In the genomic region with DNA sequence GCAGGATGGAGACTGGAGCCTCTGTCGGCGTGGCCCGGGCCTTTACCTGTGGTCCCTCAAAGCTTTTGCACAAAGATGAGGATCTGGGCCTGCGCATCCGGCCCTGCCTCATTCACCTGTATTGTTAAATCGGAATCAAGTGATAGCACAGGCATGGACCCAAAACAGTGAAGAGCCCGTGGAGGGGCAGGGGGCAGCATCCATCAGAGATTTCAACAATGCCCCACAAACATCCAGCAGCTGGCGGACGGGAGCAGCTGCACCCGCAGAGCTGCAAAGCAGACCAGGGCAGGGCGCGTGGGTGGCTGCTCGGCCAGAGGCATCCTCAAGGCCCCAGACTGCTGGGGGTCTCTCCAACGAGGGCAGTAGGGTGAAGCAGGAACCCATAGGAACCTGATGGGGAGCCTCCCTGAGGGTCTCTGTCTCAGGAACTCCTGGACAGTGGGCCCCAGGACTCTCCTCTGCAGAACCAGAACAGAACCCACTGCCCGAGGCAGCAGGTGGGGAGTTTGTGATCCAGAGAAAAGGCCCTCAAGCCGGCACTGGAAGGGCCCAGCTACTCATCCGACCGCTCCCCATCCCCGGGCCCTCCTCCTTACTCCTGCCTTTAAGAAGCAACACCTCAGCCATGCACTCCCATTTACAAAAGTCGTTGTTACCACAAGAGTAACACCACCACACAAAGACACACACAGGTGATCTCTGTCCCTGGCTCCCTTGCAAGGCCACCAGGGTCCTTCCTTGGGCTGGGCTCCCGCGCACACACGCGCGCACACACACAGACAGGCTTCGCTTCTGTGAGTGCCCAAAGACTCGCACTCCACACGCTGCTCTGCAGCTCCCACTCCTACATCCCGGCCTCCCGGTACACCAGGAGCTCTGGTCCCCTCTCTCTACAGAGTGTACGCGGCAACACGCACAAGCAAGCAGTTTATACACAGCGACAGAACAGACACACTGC, we compare ENCODE assay signal across 12 cellular contexts.
"Had no signal": no experiment of that assay in that cellular context is flagged by ENCODE, and none has a peak within 500 bp of the region (broad histone marks: within the 10 kb centered on the region; RNA-seq: fewer than 3 reads in every experiment).

No MANE protein-coding gene starts in this region.

- H3K9me3 Mint-ChIP-seq: activated CD4-positive, alpha-beta T cell treated with anti-CD3 and anti-CD28 coated beads, Interleukin-2, amount 10 ng/mL, durations not matched to agents 7 days and 5 days; activated T-helper 1 cell treated with anti-CD3 and anti-CD28 coated beads, Interleukin-12 subunit alpha, Interleukin-12 subunit beta, Interleukin-2, Interleukin-4 antibody, amounts not matched to agents 30 ng/mL and 10 ng/mL and 1 ng/mL, durations not matched to agents 14 hours and 24 hours and 36 hours; stimulated activated memory B cell treated with anti-CD40 and anti-IgM and Interleukin-4, amounts not matched to agents 10 μg/mL and 1 μg/mL and 100 μg/mL, for 72 hours; T-helper 2 cell treated with Interferon-gamma antibody and Interleukin-4, amounts not matched to agents 5 μg/mL and 100 μg/mL, for 36 hours had no signal

- ATAC-seq: gastroesophageal sphincter; heart right ventricle; stimulated activated memory B cell treated with anti-CD40 and anti-IgM and Interleukin-4, amounts not matched to agents 10 μg/mL and 1 μg/mL and 100 μg/mL, for 72 hours had no signal

- H3K27ac Mint-ChIP-seq: activated CD4-positive, alpha-beta T cell treated with anti-CD3 and anti-CD28 coated beads, Interleukin-2, amount 10 ng/mL, durations not matched to agents 7 days and 5 days; activated T-helper 1 cell treated with anti-CD3 and anti-CD28 coated beads, Interleukin-12 subunit alpha, Interleukin-12 subunit beta, Interleukin-2, Interleukin-4 antibody, amounts not matched to agents 30 ng/mL and 10 ng/mL and 1 ng/mL, durations not matched to agents 14 hours and 24 hours and 36 hours; stimulated activated memory B cell treated with anti-CD40 and anti-IgM and Interleukin-4, amounts not matched to agents 10 μg/mL and 1 μg/mL and 100 μg/mL, for 72 hours; T-helper 2 cell treated with Interferon-gamma antibody and Interleukin-4, amounts not matched to agents 5 μg/mL and 100 μg/mL, for 36 hours had no signal

- H3K4me3 Mint-ChIP-seq: activated CD4-positive, alpha-beta T cell treated with anti-CD3 and anti-CD28 coated beads, Interleukin-2, amount 10 ng/mL, durations not matched to agents 7 days and 5 days; activated T-helper 1 cell treated with anti-CD3 and anti-CD28 coated beads, Interleukin-12 subunit alpha, Interleukin-12 subunit beta, Interleukin-2, Interleukin-4 antibody, amounts not matched to agents 30 ng/mL and 10 ng/mL and 1 ng/mL, durations not matched to agents 14 hours and 24 hours and 36 hours; stimulated activated memory B cell treated with anti-CD40 and anti-IgM and Interleukin-4, amounts not matched to agents 10 μg/mL and 1 μg/mL and 100 μg/mL, for 72 hours; T-helper 2 cell treated with Interferon-gamma antibody and Interleukin-4, amounts not matched to agents 5 μg/mL and 100 μg/mL, for 36 hours had no signal

- H3K36me3 ChIP-seq: breast epithelium, thyroid gland had no signal

- H3K36me3 Mint-ChIP-seq: stimulated activated memory B cell treated with anti-CD40 and anti-IgM and Interleukin-4, amounts not matched to agents 10 μg/mL and 1 μg/mL and 100 μg/mL, for 72 hours had no signal

- H3K27me3 ChIP-seq: ascending aorta, breast epithelium, gastroesophageal sphincter, heart right ventricle, thyroid gland had no signal

- H3K4me1 ChIP-seq: ascending aorta, breast epithelium had no signal

- H3K9me3 ChIP-seq: ascending aorta, breast epithelium, gastroesophageal sphincter, heart right ventricle, thyroid gland had no signal

- H3K4me1 Mint-ChIP-seq: stimulated activated memory B cell treated with anti-CD40 and anti-IgM and Interleukin-4, amounts not matched to agents 10 μg/mL and 1 μg/mL and 100 μg/mL, for 72 hours had no signal

- H3K27ac ChIP-seq: ascending aorta, breast epithelium, gastroesophageal sphincter, heart right ventricle, thyroid gland had no signal

- H3K4me3 ChIP-seq: ascending aorta, breast epithelium, gastroesophageal sphincter, heart right ventricle, thyroid gland had no signal

- H3K27me3 Mint-ChIP-seq: activated CD4-positive, alpha-beta T cell treated with anti-CD3 and anti-CD28 coated beads, Interleukin-2, amount 10 ng/mL, durations not matched to agents 7 days and 5 days; stimulated activated memory B cell treated with anti-CD40 and anti-IgM and Interleukin-4, amounts not matched to agents 10 μg/mL and 1 μg/mL and 100 μg/mL, for 72 hours had no signal

- DNase-seq: activated CD4-positive, alpha-beta T cell treated with anti-CD3 and anti-CD28 coated beads, Interleukin-2, amount 10 ng/mL, durations not matched to agents 7 days and 5 days; activated CD8-positive, alpha-beta memory T cell treated with anti-CD3 and anti-CD28 coated beads, Interleukin-2, amount 50 U/mL, for 48 hours; activated naive CD4-positive, alpha-beta T cell treated with Interleukin-2 at 50 U/mL for 16 hours; heart right ventricle; SW 1271; thyroid gland had no signal
